Comparison of ENCODE assay signal across 1 cellular context in genomic region chr7:43584200-43584586, GRCh38.
TF ChIP-seq lines count a peak whose summit lies in the region.

No MANE protein-coding gene starts in this region.

TF ChIP-seq in HEK293, 187 proteins besides CTCF, POLR2A, EP300 and RAD21 (continued from another document):
- TF ChIP-seq PRDM10 (tag by site-specific recombination; IDR thresholded peaks at IDR 0.05) (peak; percentile 58), ZNF777 (tag by site-specific recombination; IDR thresholded peaks at IDR 0.05; ENCODE audit: borderline replicate concordance) (no peak), ZNF341 (tag by site-specific recombination; IDR thresholded peaks at IDR 0.05; ENCODE audit: low read depth) (peak; percentile 84), KLF1 (tag by site-specific recombination; IDR thresholded peaks at IDR 0.05) (no peak)
